In genomic region chr10:72034761-72035160, GRCh38 we compare ENCODE assay signal across 14 cellular contexts. TPM values are rescaled to one million over a fixed set of nuclear protein-coding genes. Genes with fewer than 3 reads are reported as not detected.
DNase-seq lines count a peak whose midpoint lies in the region; ATAC-seq and TF ChIP-seq lines count a peak whose summit lies in the region.
"Had no signal": no experiment of that assay in that cellular context is flagged by ENCODE, and none has a peak within 500 bp of the region (broad histone marks: within the 10 kb centered on the region; RNA-seq: fewer than 3 reads in every experiment).

No MANE protein-coding gene starts in this region.

- H3K9me3 ChIP-seq in heart right ventricle (no peaks in the 10 kb centered on the region), HEK293 (ENCODE audit: control insufficient read depth, insufficient read depth, low read depth, low read length) (no peaks in the 10 kb centered on the region), testis (no peaks in the 10 kb centered on the region)

- no peaks in the 10 kb centered on the region for H3K9me3 Mint-ChIP-seq in nephron progenitor cell
- H3K9me3 Mint-ChIP-seq: CD4-positive, alpha-beta T cell; GM23338 had no signal

- no peak for TF ChIP-seq POLR2A in testis (IDR thresholded peaks at IDR 0.05)

- CTCF ChIA-PET in HEK293 (lab: Yijun Ruan, JAX), result no interaction called here

- H3K4me1 ChIP-seq in heart right ventricle (peaks cover 7 to 59% (median 21%) of the 10 kb centered on the region in 9 donors), HEK293 (ENCODE audit: control insufficient read depth, insufficient read depth, low read length) (no peaks in the 10 kb centered on the region), testis (peaks cover 92% of the 10 kb centered on the region)

- H3K36me3 Mint-ChIP-seq in nephron progenitor cell (ENCODE audit: low read depth), result no peaks in the 10 kb centered on the region

- H3K36me3 ChIP-seq in heart right ventricle (no peaks in the 10 kb centered on the region), HEK293 (ENCODE audit: control insufficient read depth in 2 of 2, insufficient read depth in 1 of 2, low read length in 2 of 2) (no peaks in the 10 kb centered on the region), testis (ENCODE audit: low read depth, missing control alignments) (no peaks in the 10 kb centered on the region)

- ATAC-seq in heart right ventricle, result no peak
- ATAC-seq in Right ventricle myocardium superior (ENCODE audit: poor library complexity), result no peak
- ATAC-seq in HG02678 (IDR thresholded peaks at IDR 0.05; ENCODE audit: unreplicated experiment), result no peak
- ATAC-seq in GM21381 (IDR thresholded peaks at IDR 0.05; ENCODE audit: unreplicated experiment), result no peak
- ATAC-seq: GM12878, GM23338 had no signal

- intact Hi-C loops in heart right ventricle (cut with DNase I), result loop anchor here in 3 of 10 donors (5.0 kb wide), 2 partner anchors 32 to 57 kb away; no protein-coding TSS in a partner anchor
- intact Hi-C loops in Right ventricle myocardium superior (cut with DNase I), result no loop called here
- intact Hi-C loops in testis (cut with DNase I; ENCODE audit: low total_unique reads), result no loop called here

- H3K4me3 ChIP-seq in heart right ventricle, result no peak overlapping the region
- H3K4me3 ChIP-seq in HEK293 (ENCODE audit: low read depth, low read length), result no peak overlapping the region
- H3K4me3 ChIP-seq in testis, result no peak overlapping the region
- H3K4me3 ChIP-seq: GM12878, GM23338 had no signal

- H3K4me3 Mint-ChIP-seq in nephron progenitor cell, result peak overlapping the region; percentile 16
- H3K4me3 Mint-ChIP-seq: B cell; CD4-positive, alpha-beta T cell; GM23338 had no signal

- 95 to 98% methylated on average over 4 of the region's 4 CpGs for WGBS in heart right ventricle, 2 donors
- 96 to 100% methylated on average over 4 of the region's 4 CpGs for WGBS in testis, 2 donors

- H3K27ac ChIP-seq in heart right ventricle (peak overlapping the region in 7 of 10 donors; percentile 31 to 74 (median 53)), HEK293 (ENCODE audit: extremely low read depth, low read depth, low read length) (no peak overlapping the region), testis (peak overlapping the region; percentile 56 to 92)

- POLR2A ChIA-PET in HEK293 (lab: Yijun Ruan, JAX), result no interaction called here

- H3K27me3 Mint-ChIP-seq in nephron progenitor cell (ENCODE audit: low read depth, poor library complexity), result peaks cover 2% of the 10 kb centered on the region
- H3K27me3 Mint-ChIP-seq: CD4-positive, alpha-beta T cell had no signal

- H3K4me1 Mint-ChIP-seq in nephron progenitor cell, result peaks cover 93% of the 10 kb centered on the region
- H3K4me1 Mint-ChIP-seq: B cell had no signal

- H3K27me3 ChIP-seq in heart right ventricle (no peaks in the 10 kb centered on the region), testis (no peaks in the 10 kb centered on the region)

- peak overlapping the region; percentile 97 for H3K27ac Mint-ChIP-seq in nephron progenitor cell
- H3K27ac Mint-ChIP-seq: B cell; CD4-positive, alpha-beta T cell; GM23338 had no signal

- DNase-seq in heart right ventricle (no peak), Right ventricle myocardium superior (no peak), nephron progenitor cell (no peak), testis (no peak)
- DNase-seq: CD4-positive, alpha-beta T cell; DMS79; H7 had no signal

- no peak for TF ChIP-seq CTCF in heart right ventricle (IDR thresholded peaks at IDR 0.05)
- no peak for TF ChIP-seq CTCF in HEK293 (tag by site-specific recombination; IDR thresholded peaks at IDR 0.05)
- no peak for TF ChIP-seq CTCF in nephron progenitor cell (IDR thresholded peaks at IDR 0.05)
- TF ChIP-seq CTCF in testis (IDR thresholded peaks at IDR 0.05), result no peak

TF ChIP-seq in HEK293, 187 proteins besides CTCF, POLR2A, EP300 and RAD21:
- TF ChIP-seq ZNF560 (tag by site-specific recombination; IDR thresholded peaks at IDR 0.05; ENCODE audit: borderline replicate concordance) (no peak), ZBTB10 (tag by site-specific recombination; IDR thresholded peaks at IDR 0.05) (no peak), ZNF624 (tag by site-specific recombination; IDR thresholded peaks at IDR 0.05) (no peak), ZBTB8A (tag by site-specific recombination; IDR thresholded peaks at IDR 0.05) (peak; percentile 57; the same call in 1 of the 2 replicates), ZNF280C (tag by site-specific recombination; IDR thresholded peaks at IDR 0.05) (no peak), ZNF704 (tag by site-specific recombination; IDR thresholded peaks at IDR 0.05) (no peak), SP3 (tag by site-specific recombination; IDR thresholded peaks at IDR 0.05) (no peak), ZNF391 (tag by site-specific recombination; IDR thresholded peaks at IDR 0.05; ENCODE audit: borderline replicate concordance, low read depth) (no peak), ZNF423 (tag by site-specific recombination; IDR thresholded peaks at IDR 0.05) (no peak)

RNA-seq across cellular contexts. Expression of gene SPOCK2, which starts 53.6 kb away (rescaled TPM):
- total RNA-seq in heart right ventricle, result 10 to 100 TPM in 2 of 10 donors, 1 to 10 TPM in 8; 3.5 to 12.8 (median 6.4) TPM
- 10 to 100 TPM in 1 of 2 donors, 1 to 10 TPM in 1; 6.7 to 13.4 TPM for polyA plus RNA-seq in heart right ventricle
- 9.6 TPM for total RNA-seq in Right ventricle myocardium superior
- 100 to 1,000 TPM; 113 to 212 TPM for total RNA-seq in testis
- polyA plus RNA-seq in testis (ENCODE audit: insufficient read depth, low read depth, low replicate concordance), result 73.6 TPM
- total RNA-seq: HT1080 had no signal

Comparison
In these comparisons a context has a peak if more than half of its experiments do, and no peak if none do; other contexts are left out.
1. RNA of gene SPOCK2, which starts 53.6 kb away (total RNA-seq): 113 to 212 TPM in testis; 9.6 TPM in Right ventricle myocardium superior (single experiment) and 3.5 to 12.8 TPM in heart right ventricle; every median in the first group is over 4 times any median in the second.